1 cellular context compared by ENCODE assay signal in the genomic region with DNA sequence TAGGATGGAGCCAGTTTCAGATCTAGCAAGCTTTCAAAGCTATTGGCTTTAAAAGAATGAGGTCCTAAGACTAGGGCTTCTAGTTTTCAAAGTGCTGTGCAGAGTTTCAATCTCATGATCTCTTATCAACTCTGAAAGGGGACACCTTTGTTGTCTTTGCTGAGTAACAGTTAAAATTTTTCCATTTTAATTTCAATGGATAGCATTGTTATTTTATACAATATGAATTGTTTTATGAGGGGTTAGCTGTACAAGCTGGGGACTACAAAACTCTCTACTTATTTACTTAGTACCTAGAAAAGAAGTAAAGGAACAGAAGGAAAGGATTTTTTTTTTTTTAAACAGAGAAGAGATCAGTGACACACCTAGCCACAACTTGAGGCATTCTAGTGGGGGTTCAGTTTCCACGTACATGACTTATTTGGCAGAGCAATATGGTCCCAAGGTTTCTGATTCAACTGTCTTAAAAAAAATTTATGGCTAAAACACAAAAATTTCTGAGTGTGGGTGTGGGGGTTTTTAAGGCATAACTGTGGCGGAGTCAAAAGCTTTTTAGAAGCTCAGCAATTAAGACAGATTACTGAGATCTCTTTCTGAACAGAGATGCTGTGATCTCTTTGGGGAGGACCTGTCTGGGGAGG.
TF ChIP-seq lines count a peak whose summit lies in the region.

No MANE protein-coding gene starts in this region.

TF ChIP-seq in GM23338, 12 proteins besides CTCF, POLR2A, EP300 and RAD21:
- TF ChIP-seq, protein P1, sequence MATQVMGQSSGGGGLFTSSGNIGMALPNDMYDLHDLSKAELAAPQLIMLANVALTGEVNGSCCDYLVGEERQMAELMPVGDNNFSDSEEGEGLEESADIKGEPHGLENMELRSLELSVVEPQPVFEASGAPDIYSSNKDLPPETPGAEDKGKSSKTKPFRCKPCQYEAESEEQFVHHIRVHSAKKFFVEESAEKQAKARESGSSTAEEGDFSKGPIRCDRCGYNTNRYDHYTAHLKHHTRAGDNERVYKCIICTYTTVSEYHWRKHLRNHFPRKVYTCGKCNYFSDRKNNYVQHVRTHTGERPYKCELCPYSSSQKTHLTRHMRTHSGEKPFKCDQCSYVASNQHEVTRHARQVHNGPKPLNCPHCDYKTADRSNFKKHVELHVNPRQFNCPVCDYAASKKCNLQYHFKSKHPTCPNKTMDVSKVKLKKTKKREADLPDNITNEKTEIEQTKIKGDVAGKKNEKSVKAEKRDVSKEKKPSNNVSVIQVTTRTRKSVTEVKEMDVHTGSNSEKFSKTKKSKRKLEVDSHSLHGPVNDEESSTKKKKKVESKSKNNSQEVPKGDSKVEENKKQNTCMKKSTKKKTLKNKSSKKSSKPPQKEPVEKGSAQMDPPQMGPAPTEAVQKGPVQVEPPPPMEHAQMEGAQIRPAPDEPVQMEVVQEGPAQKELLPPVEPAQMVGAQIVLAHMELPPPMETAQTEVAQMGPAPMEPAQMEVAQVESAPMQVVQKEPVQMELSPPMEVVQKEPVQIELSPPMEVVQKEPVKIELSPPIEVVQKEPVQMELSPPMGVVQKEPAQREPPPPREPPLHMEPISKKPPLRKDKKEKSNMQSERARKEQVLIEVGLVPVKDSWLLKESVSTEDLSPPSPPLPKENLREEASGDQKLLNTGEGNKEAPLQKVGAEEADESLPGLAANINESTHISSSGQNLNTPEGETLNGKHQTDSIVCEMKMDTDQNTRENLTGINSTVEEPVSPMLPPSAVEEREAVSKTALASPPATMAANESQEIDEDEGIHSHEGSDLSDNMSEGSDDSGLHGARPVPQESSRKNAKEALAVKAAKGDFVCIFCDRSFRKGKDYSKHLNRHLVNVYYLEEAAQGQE (IDR thresholded peaks at IDR 0.05; ENCODE audit: unreplicated experiment): no peak
- TF ChIP-seq, protein P2, sequence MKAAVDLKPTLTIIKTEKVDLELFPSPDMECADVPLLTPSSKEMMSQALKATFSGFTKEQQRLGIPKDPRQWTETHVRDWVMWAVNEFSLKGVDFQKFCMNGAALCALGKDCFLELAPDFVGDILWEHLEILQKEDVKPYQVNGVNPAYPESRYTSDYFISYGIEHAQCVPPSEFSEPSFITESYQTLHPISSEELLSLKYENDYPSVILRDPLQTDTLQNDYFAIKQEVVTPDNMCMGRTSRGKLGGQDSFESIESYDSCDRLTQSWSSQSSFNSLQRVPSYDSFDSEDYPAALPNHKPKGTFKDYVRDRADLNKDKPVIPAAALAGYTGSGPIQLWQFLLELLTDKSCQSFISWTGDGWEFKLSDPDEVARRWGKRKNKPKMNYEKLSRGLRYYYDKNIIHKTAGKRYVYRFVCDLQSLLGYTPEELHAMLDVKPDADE (IDR thresholded peaks at IDR 0.05): no peak
- no peak for TF ChIP-seq STAT1 (IDR thresholded peaks at IDR 0.05; ENCODE audit: unreplicated experiment)
- no peak for TF ChIP-seq JUNB (IDR thresholded peaks at IDR 0.05; ENCODE audit: unreplicated experiment)
- TF ChIP-seq EZH2 (IDR thresholded peaks at IDR 0.05; ENCODE audit: low read depth, unreplicated experiment): no peak
- TF ChIP-seq NANOG (IDR thresholded peaks at IDR 0.05; ENCODE audit: borderline replicate concordance): no peak
- no peak for TF ChIP-seq ZNF114 (CRISPR knock-in tag; IDR thresholded peaks at IDR 0.05)
- TF ChIP-seq CREB1 (CRISPR knock-in tag; IDR thresholded peaks at IDR 0.05; ENCODE audit: low read depth): no peak
- TF ChIP-seq ZNF462 (CRISPR knock-in tag; IDR thresholded peaks at IDR 0.05): no peak
- TF ChIP-seq POLR2AphosphoS5 (IDR thresholded peaks at IDR 0.05; ENCODE audit: low read depth): no peak
- TF ChIP-seq EZH2phosphoT487 (IDR thresholded peaks at IDR 0.05; ENCODE audit: unreplicated experiment): no peak
- TF ChIP-seq ZNF331 (CRISPR knock-in tag; IDR thresholded peaks at IDR 0.05; ENCODE audit: low read depth): no peak
